In the genomic region with DNA sequence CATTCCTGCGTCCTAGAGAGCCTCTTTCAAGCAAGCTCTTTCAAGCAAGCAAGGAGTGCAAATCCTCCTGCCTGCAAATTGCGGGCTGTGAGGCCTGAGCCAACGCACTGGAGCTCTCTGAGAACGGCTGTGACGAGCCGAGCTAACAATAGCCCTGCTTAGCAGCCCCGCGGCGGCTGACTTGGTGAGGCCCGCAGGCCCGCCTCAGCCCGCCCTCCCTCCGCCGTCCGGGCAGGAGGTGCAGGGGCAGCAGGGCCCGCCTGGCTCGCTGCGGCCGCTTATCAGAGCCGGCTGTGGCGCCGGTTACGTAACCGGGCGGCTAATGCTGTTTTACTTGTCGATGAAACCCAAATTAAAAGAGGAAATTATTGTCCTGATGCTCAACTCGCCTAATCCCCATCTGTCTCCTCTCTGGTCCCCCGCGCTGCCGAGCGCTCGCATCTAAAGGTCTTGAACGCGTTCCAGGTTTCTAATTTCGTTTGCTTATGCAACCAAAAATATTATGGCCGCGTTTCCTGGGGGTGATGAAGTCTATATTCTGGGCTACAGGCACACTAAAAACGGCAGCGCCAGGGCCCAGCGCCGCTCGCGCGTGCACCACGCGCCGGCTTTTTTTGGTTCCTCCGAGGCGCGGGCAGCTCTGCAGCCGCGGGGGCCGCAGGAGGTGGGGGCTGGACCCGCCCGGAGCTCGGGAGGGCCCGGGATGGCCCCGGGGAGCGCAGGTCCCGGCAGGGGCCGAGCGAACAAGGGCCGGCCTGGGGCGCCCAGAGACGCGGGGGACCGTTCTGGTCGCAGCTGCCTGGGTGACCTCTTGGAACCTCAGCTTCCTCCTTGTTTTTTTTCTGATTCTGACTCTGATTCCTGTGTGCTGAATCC, we compare ENCODE assay signal across 8 cellular contexts.
DNase-seq lines count a peak whose midpoint lies in the region; ATAC-seq, FAIRE-seq and TF ChIP-seq lines count a peak whose summit lies in the region.

No MANE protein-coding gene starts in this region.

- FAIRE-seq in endothelial cell of umbilical vein (lab: Jason Lieb, UNC): peak; percentile 87

- H4K20me1 ChIP-seq in endothelial cell of umbilical vein (replicated peaks; ENCODE audit: control insufficient read depth, extremely low read depth, insufficient read depth, low read length): no peaks in the 10 kb centered on the region

- peaks cover 15% of the 10 kb centered on the region for H3K27me3 Mint-ChIP-seq in memory B cell

- H3K9me1 ChIP-seq in endothelial cell of umbilical vein (replicated peaks; ENCODE audit: control insufficient read depth, extremely low read depth, insufficient read depth, low read length): no peaks in the 10 kb centered on the region

- H2AFZ ChIP-seq in endothelial cell of umbilical vein (ENCODE audit: low read depth, low read length): peak overlapping the region; percentile 97

- H3K4me1 Mint-ChIP-seq in memory B cell: peaks cover 12% of the 10 kb centered on the region

- H3K9ac ChIP-seq in endothelial cell of umbilical vein (replicated peaks; ENCODE audit: extremely low read depth, insufficient read depth, low read length): peak overlapping the region; percentile 81

- CTCF ChIA-PET in endothelial cell of umbilical vein (lab: Charles Lee): interaction anchor here (0.6 to 2.5 kb wide), 13 partner anchors 9 to 79 kb away, joined by 3 to 11 read pairs (median 3); no protein-coding TSS in a partner anchor

- peak overlapping the region; percentile 78 for H3K4me3 Mint-ChIP-seq in memory B cell

- peak overlapping the region; percentile 83 for H3K4me2 ChIP-seq in endothelial cell of umbilical vein (ENCODE audit: insufficient read depth, low read length)

- no TSS peak for BruUV-seq in endothelial cell of umbilical vein (replicated peaks; lab: Mats Ljungman, UMichigan)

- H3K4me1 ChIP-seq in endothelial cell of umbilical vein (ENCODE audit: control insufficient read depth, extremely low read depth, insufficient read depth, low read length): peaks cover 11% of the 10 kb centered on the region

- H3K27ac Mint-ChIP-seq in memory B cell: no peak overlapping the region

- intact Hi-C loops in endothelial cell of umbilical vein (cut with micrococcal nuclease): loop anchor here (1.0 kb wide), 2 partner anchors 12 to 65 kb away; a partner anchor contains a TSS

- peak overlapping the region; percentile 66 for H3K27ac ChIP-seq in endothelial cell of umbilical vein (ENCODE audit: insufficient read depth, low read depth, low read length)

- TF ChIP-seq POLR2A in endothelial cell of umbilical vein (IDR thresholded peaks at IDR 0.05; ENCODE audit: low read depth, low read length): no peak

- H3K79me2 ChIP-seq in endothelial cell of umbilical vein (ENCODE audit: control insufficient read depth, insufficient read depth, low read length): no peaks in the 10 kb centered on the region

- no peaks in the 10 kb centered on the region for H3K27me3 ChIP-seq in endothelial cell of umbilical vein (ENCODE audit: control insufficient read depth in 2 of 2, insufficient read depth in 2 of 2, low read length in 2 of 2)

- no peak for TF ChIP-seq CTCF in endothelial cell of umbilical vein (IDR thresholded peaks at IDR 0.05; ENCODE audit: extremely low read depth in 1 of 2, insufficient read depth in 1 of 2, low read depth in 1 of 2, low read length in 2 of 2)

- POLR2A ChIA-PET in endothelial cell of umbilical vein (lab: Charles Lee): interaction anchor here (1.2 to 2.5 kb wide), 2 partner anchors 17 to 65 kb away, joined by 3 to 25 read pairs; a partner anchor contains a TSS

- peak; percentile 70 for ATAC-seq in HG03354 (IDR thresholded peaks at IDR 0.05; ENCODE audit: poor library complexity, severe bottlenecking, unreplicated experiment)
- peak; percentile 59 for ATAC-seq in memory B cell (ENCODE audit: low read depth)
- no peak for ATAC-seq in HG02571 (IDR thresholded peaks at IDR 0.05; ENCODE audit: unreplicated experiment)

- H3K36me3 Mint-ChIP-seq in memory B cell: no peaks in the 10 kb centered on the region

- peak overlapping the region; percentile 37 to 67 (median 61) for H3K4me3 ChIP-seq in endothelial cell of umbilical vein (replicated peaks in 1 of 3; ENCODE audit: insufficient read depth in 1 of 3, low read depth in 1 of 3, low read length in 3 of 3)

- no peaks in the 10 kb centered on the region for H3K36me3 ChIP-seq in endothelial cell of umbilical vein (ENCODE audit: control insufficient read depth in 2 of 2, extremely low read depth in 1 of 2, insufficient read depth in 2 of 2, low read length in 2 of 2)

- DNase-seq in GM04504 (ENCODE audit: low read depth) (peak; percentile 67), NCI-H82 (lab: John Stamatoyannopoulos, UW) (peak; percentile 99), endothelial cell of umbilical vein (ENCODE audit: low read depth, low spot score) (peak; percentile 82), memory B cell (ENCODE audit: low spot score in 2 of 2) (peak in 1 of 2 donors; percentile 28)
- DNase-seq in activated CD8-positive, alpha-beta memory T cell treated with anti-CD3 and anti-CD28 coated beads, Interleukin-2, amount 50 U/mL, for 4 hours: peak; percentile 40
- peak; percentile 21 for DNase-seq in stimulated activated CD8-positive, alpha-beta memory T cell treated with anti-CD3 and anti-CD28 coated beads, Interleukin-4, amount 100 ng/mL, for 24 hours (ENCODE audit: low read depth)

- dilution Hi-C loops in endothelial cell of umbilical vein (cut with MboI; ENCODE audit: extremely low pct_ligation_motif_present, low sequenced_read_pairs): no loop called here

- no peaks in the 10 kb centered on the region for H3K9me3 ChIP-seq in endothelial cell of umbilical vein (replicated peaks; ENCODE audit: control insufficient read depth, insufficient read depth, low read length)

- H3K9me3 Mint-ChIP-seq in memory B cell: no peaks in the 10 kb centered on the region

TF ChIP-seq in endothelial cell of umbilical vein, 7 proteins besides CTCF, POLR2A, EP300 and RAD21:
- TF ChIP-seq EZH2 (IDR thresholded peaks at IDR 0.05; ENCODE audit: borderline replicate concordance, low read depth, low read length, severe bottlenecking): no peak
- TF ChIP-seq FOS (IDR thresholded peaks at IDR 0.05; ENCODE audit: borderline replicate concordance, insufficient read depth, low read length): no peak
- TF ChIP-seq GATA2 (IDR thresholded peaks at IDR 0.05; ENCODE audit: insufficient read depth, insufficient read length, low read depth, low read length): no peak
- no peak for TF ChIP-seq POLR2AphosphoS5 (IDR thresholded peaks at IDR 0.05; ENCODE audit: insufficient read depth, low read depth, low read length)
- TF ChIP-seq, protein P1, sequence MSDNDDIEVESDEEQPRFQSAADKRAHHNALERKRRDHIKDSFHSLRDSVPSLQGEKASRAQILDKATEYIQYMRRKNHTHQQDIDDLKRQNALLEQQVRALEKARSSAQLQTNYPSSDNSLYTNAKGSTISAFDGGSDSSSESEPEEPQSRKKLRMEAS (IDR thresholded peaks at IDR 0.05; ENCODE audit: insufficient read depth, insufficient read length): no peak
- TF ChIP-seq MYC (IDR thresholded peaks at IDR 0.05; ENCODE audit: low read depth, low read length): no peak
- TF ChIP-seq JUN (IDR thresholded peaks at IDR 0.05; ENCODE audit: borderline replicate concordance, insufficient read depth, insufficient read length, low read depth): no peak
